Comparison of ENCODE assay signal across 1 cellular context in the genomic region with DNA sequence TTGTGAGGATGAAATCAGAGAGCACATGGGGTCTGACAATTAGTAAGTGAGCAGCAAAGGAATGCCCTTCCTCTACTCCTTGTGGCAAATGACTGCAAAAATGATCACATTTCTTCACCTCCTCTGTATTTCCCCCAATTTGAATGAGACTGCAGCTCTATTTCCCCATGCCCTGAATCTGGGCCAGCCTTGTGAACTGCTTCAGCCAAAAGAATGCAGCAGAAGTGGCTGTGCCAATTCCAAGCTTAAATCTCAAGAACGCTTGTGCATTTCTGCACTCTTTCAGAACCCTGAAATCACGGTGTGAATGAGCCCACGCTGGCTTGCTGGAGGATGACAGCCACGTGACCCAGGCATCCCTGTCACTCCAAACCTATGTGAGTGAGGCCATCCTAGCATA.
TF ChIP-seq lines count a peak whose summit lies in the region.

No MANE protein-coding gene starts in this region.

TF ChIP-seq in GM12878, 131 proteins besides CTCF, POLR2A, EP300 and RAD21:
- no peak for TF ChIP-seq KDM1A (IDR thresholded peaks at IDR 0.05; ENCODE audit: borderline replicate concordance)
- peak; percentile 12; the same call in 1 of the 2 replicates for TF ChIP-seq PKNOX1 (IDR thresholded peaks at IDR 0.05)
- no peak for TF ChIP-seq POU2F2 (IDR thresholded peaks at IDR 0.05; ENCODE audit: borderline replicate concordance, low read depth, low read length)
- TF ChIP-seq, protein P1, sequence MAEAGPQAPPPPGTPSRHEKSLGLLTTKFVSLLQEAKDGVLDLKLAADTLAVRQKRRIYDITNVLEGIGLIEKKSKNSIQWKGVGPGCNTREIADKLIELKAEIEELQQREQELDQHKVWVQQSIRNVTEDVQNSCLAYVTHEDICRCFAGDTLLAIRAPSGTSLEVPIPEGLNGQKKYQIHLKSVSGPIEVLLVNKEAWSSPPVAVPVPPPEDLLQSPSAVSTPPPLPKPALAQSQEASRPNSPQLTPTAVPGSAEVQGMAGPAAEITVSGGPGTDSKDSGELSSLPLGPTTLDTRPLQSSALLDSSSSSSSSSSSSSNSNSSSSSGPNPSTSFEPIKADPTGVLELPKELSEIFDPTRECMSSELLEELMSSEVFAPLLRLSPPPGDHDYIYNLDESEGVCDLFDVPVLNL (IDR thresholded peaks at IDR 0.05; ENCODE audit: low read depth, low read length) = no peak
- no peak for TF ChIP-seq HDAC2 (IDR thresholded peaks at IDR 0.05)
